ENCODE assay signal across 22 cellular contexts in the genomic region with DNA sequence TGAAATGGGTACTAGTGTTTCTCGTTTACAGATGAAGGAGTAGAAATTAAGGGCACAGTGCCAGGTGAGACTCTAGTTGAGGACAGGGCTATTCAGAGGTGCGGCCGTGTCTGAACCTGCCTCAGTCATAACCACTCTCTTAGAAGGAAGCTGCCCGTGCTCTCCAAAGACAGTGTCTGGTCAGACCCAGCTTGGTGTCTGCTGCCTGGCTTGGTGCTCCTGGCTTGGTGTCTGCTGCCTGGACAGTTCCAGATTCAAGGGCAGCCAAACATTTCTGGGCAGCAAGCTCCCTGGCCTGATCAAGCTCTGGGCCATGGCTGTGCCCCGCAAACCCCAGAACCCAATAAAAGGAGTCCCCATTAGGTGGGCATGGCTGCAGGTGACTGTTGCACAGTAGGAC. TPM values are rescaled to one million over a fixed set of nuclear protein-coding genes. Genes with fewer than 3 reads are reported as not detected.
DNase-seq lines count a peak whose midpoint lies in the region; ATAC-seq, FAIRE-seq and TF ChIP-seq lines count a peak whose summit lies in the region.
"Had no signal": no experiment of that assay in that cellular context is flagged by ENCODE, and none has a peak within 500 bp of the region (broad histone marks: within the 10 kb centered on the region; RNA-seq: fewer than 3 reads in every experiment).

No MANE protein-coding gene starts in this region.

- H3K9me3 ChIP-seq in PC-9 (ENCODE audit: insufficient read depth, low read depth), result no peaks in the 10 kb centered on the region
- no peaks in the 10 kb centered on the region for H3K9me3 ChIP-seq in pancreas
- H3K9me3 ChIP-seq: esophagus squamous epithelium, gastrocnemius medialis, lower lobe of right lung, psoas muscle had no signal

- BruUV-seq in Calu3 (replicated peaks; lab: Mats Ljungman, UMichigan) (no TSS peak), PC-9 (replicated peaks; lab: Mats Ljungman, UMichigan) (no TSS peak)

- no peak overlapping the region; the same call in 1 of the 2 replicates for H2AFZ ChIP-seq in PC-9

- H3K36me3 ChIP-seq in PC-9 (ENCODE audit: low read depth) (no peaks in the 10 kb centered on the region), pancreas (no peaks in the 10 kb centered on the region)
- H3K36me3 ChIP-seq: esophagus squamous epithelium, gastrocnemius medialis, lower lobe of right lung had no signal

- CTCF ChIA-PET in Calu3 (lab: Charles Lee) (interaction anchor here (0.7 to 2.4 kb wide), 7 partner anchors 7 to 171 kb away, joined by 3 to 13 read pairs (median 5); a partner anchor contains a TSS), PC-9 (lab: Charles Lee) (interaction anchor here (0.8 kb wide), 1 partner anchor 133 kb away, joined by 3 read pairs; no protein-coding TSS in a partner anchor)

- no peaks in the 10 kb centered on the region for H4K20me1 ChIP-seq in PC-9 (ENCODE audit: insufficient read depth)

- TF ChIP-seq CTCF in Calu3 (IDR thresholded peaks at IDR 0.05; ENCODE audit: unreplicated experiment) (no peak), PC-9 (conservative IDR thresholded peaks at IDR 0.05) (no peak), pancreas (IDR thresholded peaks at IDR 0.05) (no peak)

- H3K4me2 ChIP-seq in PC-9, result peak overlapping the region; percentile 52

- 83 to 85% methylated on average over 5 of the region's 5 CpGs for WGBS in pancreas, 2 donors

- H3K36me3 Mint-ChIP-seq in Calu3 (ENCODE audit: insufficient read depth, unreplicated experiment), result peaks cover 7% of the 10 kb centered on the region
- no peaks in the 10 kb centered on the region for H3K36me3 Mint-ChIP-seq in activated naive CD8-positive, alpha-beta T cell treated with anti-CD3 and anti-CD28 coated beads, Interleukin-2, amount 50 U/mL, for 24 hours (ENCODE audit: low read depth)
- H3K36me3 Mint-ChIP-seq in stimulated activated naive B cell treated with anti-CD40 and anti-IgM and Interleukin-4, amounts not matched to agents 10 μg/mL and 1 μg/mL and 100 μg/mL, for 72 hours, result no peaks in the 10 kb centered on the region
- H3K36me3 Mint-ChIP-seq: activated naive CD8-positive, alpha-beta T cell treated with anti-CD3 and anti-CD28 coated beads, Interleukin-2, amount 10 ng/mL, durations not matched to agents 7 days and 5 days; stimulated activated effector memory CD8-positive, alpha-beta T cell treated with anti-CD3 and anti-CD28 coated beads, Interleukin-12 subunit alpha, Interleukin-12 subunit beta, amount 100 ng/mL, for 72 hours had no signal

- no peak for DNase-seq in Calu3
- DNase-seq in PC-9, result no peak
- DNase-seq in epithelial cell of prostate (ENCODE audit: low read depth, low spot score), result no peak
- no peak for DNase-seq in pancreas
- DNase-seq in activated naive CD8-positive, alpha-beta T cell treated with anti-CD3 and anti-CD28 coated beads, Interleukin-2, amount 50 U/mL, for 24 hours, result no peak
- DNase-seq in stimulated activated naive B cell treated with anti-CD40 and anti-IgM and Interleukin-4, amounts not matched to agents 10 μg/mL and 1 μg/mL and 100 μg/mL, for 72 hours, result no peak
- DNase-seq: activated CD4-positive, alpha-beta T cell treated with anti-CD3 and anti-CD28 coated beads, Interleukin-2, amount 50 U/mL, for 48 hours; activated CD4-positive, CD25-positive, alpha-beta regulatory T cell; activated effector memory CD4-positive, alpha-beta T cell treated with Interleukin-2 at 50 U/mL for 16 hours; activated naive CD8-positive, alpha-beta T cell treated with anti-CD3 and anti-CD28 coated beads, Interleukin-2, amount 10 ng/mL, durations not matched to agents 7 days and 5 days; effector CD8-positive, alpha-beta T cell; esophagus squamous epithelium; gastrocnemius medialis; hypothalamus; lower lobe of right lung; NCI-H1092 treated with DMSO at 0.1 percent for 48 hours; NCI-H187 treated with DMSO at 0.1 percent for 48 hours; NCI-H748 treated with DMSO at 0.1 percent for 48 hours; psoas muscle; SIG-M5 had no signal

- FAIRE-seq in pancreas (lab: Jason Lieb, UNC), result no peak

- no peak overlapping the region for H3K4me3 ChIP-seq in PC-9
- H3K4me3 ChIP-seq in pancreas, result no peak overlapping the region
- H3K4me3 ChIP-seq: esophagus squamous epithelium, gastrocnemius medialis, lower lobe of right lung, psoas muscle had no signal

- POLR2A ChIA-PET in PC-9 (lab: Charles Lee; ENCODE audit: unreplicated experiment), result interaction anchor here (0.5 to 0.7 kb wide), 2 partner anchors 60 to 1999 kb away, joined by 3 to 4 read pairs; no protein-coding TSS in a partner anchor

- H3K27me3 Mint-ChIP-seq in Calu3 (ENCODE audit: unreplicated experiment), result no peaks in the 10 kb centered on the region
- H3K27me3 Mint-ChIP-seq in activated naive CD8-positive, alpha-beta T cell treated with anti-CD3 and anti-CD28 coated beads, Interleukin-2, amount 50 U/mL, for 24 hours, result no peaks in the 10 kb centered on the region
- peaks cover 0 to 6% of the 10 kb centered on the region in 2 donors for H3K27me3 Mint-ChIP-seq in stimulated activated naive B cell treated with anti-CD40 and anti-IgM and Interleukin-4, amounts not matched to agents 10 μg/mL and 1 μg/mL and 100 μg/mL, for 72 hours

- ATAC-seq in pancreas, result no peak
- ATAC-seq in activated naive CD8-positive, alpha-beta T cell treated with anti-CD3 and anti-CD28 coated beads, Interleukin-2, amount 50 U/mL, for 24 hours, result no peak
- ATAC-seq in GM21576 (IDR thresholded peaks at IDR 0.05; ENCODE audit: unreplicated experiment), result no peak
- no peak for ATAC-seq in stimulated activated naive B cell treated with anti-CD40 and anti-IgM and Interleukin-4, amounts not matched to agents 10 μg/mL and 1 μg/mL and 100 μg/mL, for 72 hours (replicated peaks)
- ATAC-seq: gastrocnemius medialis; lower lobe of right lung; psoas muscle; stimulated activated effector memory CD8-positive, alpha-beta T cell treated with anti-CD3 and anti-CD28 coated beads, Interleukin-12 subunit alpha, Interleukin-12 subunit beta, amount 100 ng/mL, for 72 hours had no signal

- H3K27ac ChIP-seq in PC-9 (peak overlapping the region; percentile 90), epithelial cell of prostate (peak overlapping the region; percentile 75), pancreas (peak overlapping the region in 3 of 4 donors; percentile 12 to 29 (median 27))
- H3K27ac ChIP-seq: gastrocnemius medialis, lower lobe of right lung, psoas muscle had no signal

- intact Hi-C loops in Calu3 (cut with micrococcal nuclease; ENCODE audit: unreplicated experiment), result loop anchor here (2.0 kb wide), 1 partner anchor 133 kb away; no protein-coding TSS in a partner anchor
- intact Hi-C loops in PC-9 (cut with micrococcal nuclease; ENCODE audit: unreplicated experiment), result no loop called here
- intact Hi-C loops in pancreas (cut with DNase I), result loop anchor here in 1 of 3 donors (5.0 kb wide), 1 partner anchor 70 kb away; a partner anchor contains a TSS

- H3K27me3 ChIP-seq in PC-9 (ENCODE audit: insufficient read depth, low read depth), result no peaks in the 10 kb centered on the region
- H3K27me3 ChIP-seq in pancreas, result no peaks in the 10 kb centered on the region
- H3K27me3 ChIP-seq: esophagus squamous epithelium, gastrocnemius medialis had no signal

- no peaks in the 10 kb centered on the region for H3K9me3 Mint-ChIP-seq in Calu3 (ENCODE audit: low read depth, unreplicated experiment)
- no peaks in the 10 kb centered on the region for H3K9me3 Mint-ChIP-seq in activated naive CD8-positive, alpha-beta T cell treated with anti-CD3 and anti-CD28 coated beads, Interleukin-2, amount 50 U/mL, for 24 hours
- no peaks in the 10 kb centered on the region for H3K9me3 Mint-ChIP-seq in stimulated activated naive B cell treated with anti-CD40 and anti-IgM and Interleukin-4, amounts not matched to agents 10 μg/mL and 1 μg/mL and 100 μg/mL, for 72 hours
- H3K9me3 Mint-ChIP-seq: activated naive CD8-positive, alpha-beta T cell treated with anti-CD3 and anti-CD28 coated beads, Interleukin-2, amount 10 ng/mL, durations not matched to agents 7 days and 5 days; stimulated activated effector memory CD8-positive, alpha-beta T cell treated with anti-CD3 and anti-CD28 coated beads, Interleukin-12 subunit alpha, Interleukin-12 subunit beta, amount 100 ng/mL, for 72 hours had no signal

- peaks cover 47% of the 10 kb centered on the region for H3F3A ChIP-seq in PC-9 (ENCODE audit: insufficient read depth, low read depth)

- H3K4me3 Mint-ChIP-seq in Calu3 (ENCODE audit: low read depth, unreplicated experiment), result no peak overlapping the region
- no peak overlapping the region for H3K4me3 Mint-ChIP-seq in activated naive CD8-positive, alpha-beta T cell treated with anti-CD3 and anti-CD28 coated beads, Interleukin-2, amount 50 U/mL, for 24 hours
- H3K4me3 Mint-ChIP-seq in stimulated activated naive B cell treated with anti-CD40 and anti-IgM and Interleukin-4, amounts not matched to agents 10 μg/mL and 1 μg/mL and 100 μg/mL, for 72 hours, result no peak overlapping the region
- H3K4me3 Mint-ChIP-seq: activated naive CD8-positive, alpha-beta T cell treated with anti-CD3 and anti-CD28 coated beads, Interleukin-2, amount 10 ng/mL, durations not matched to agents 7 days and 5 days; stimulated activated effector memory CD8-positive, alpha-beta T cell treated with anti-CD3 and anti-CD28 coated beads, Interleukin-12 subunit alpha, Interleukin-12 subunit beta, amount 100 ng/mL, for 72 hours had no signal

- H3K9me2 ChIP-seq in PC-9 (ENCODE audit: insufficient read depth), result no peaks in the 10 kb centered on the region

- H3K4me1 ChIP-seq in PC-9 (replicated peaks; ENCODE audit: insufficient read depth) (peaks cover 83% of the 10 kb centered on the region), pancreas (peaks cover 17 to 24% (median 18%) of the 10 kb centered on the region in 3 donors)

- peaks cover 51% of the 10 kb centered on the region for H3K4me1 Mint-ChIP-seq in Calu3 (ENCODE audit: low read depth, unreplicated experiment)
- H3K4me1 Mint-ChIP-seq in activated naive CD8-positive, alpha-beta T cell treated with anti-CD3 and anti-CD28 coated beads, Interleukin-2, amount 50 U/mL, for 24 hours, result peaks cover 11% of the 10 kb centered on the region
- H3K4me1 Mint-ChIP-seq in stimulated activated naive B cell treated with anti-CD40 and anti-IgM and Interleukin-4, amounts not matched to agents 10 μg/mL and 1 μg/mL and 100 μg/mL, for 72 hours, result peaks cover 4 to 8% of the 10 kb centered on the region in 2 donors

- peak overlapping the region; percentile 55 for H3K27ac Mint-ChIP-seq in Calu3 (ENCODE audit: unreplicated experiment)
- no peak overlapping the region for H3K27ac Mint-ChIP-seq in activated naive CD8-positive, alpha-beta T cell treated with anti-CD3 and anti-CD28 coated beads, Interleukin-2, amount 50 U/mL, for 24 hours
- no peak overlapping the region for H3K27ac Mint-ChIP-seq in stimulated activated naive B cell treated with anti-CD40 and anti-IgM and Interleukin-4, amounts not matched to agents 10 μg/mL and 1 μg/mL and 100 μg/mL, for 72 hours
- H3K27ac Mint-ChIP-seq: activated naive CD8-positive, alpha-beta T cell treated with anti-CD3 and anti-CD28 coated beads, Interleukin-2, amount 10 ng/mL, durations not matched to agents 7 days and 5 days; stimulated activated effector memory CD8-positive, alpha-beta T cell treated with anti-CD3 and anti-CD28 coated beads, Interleukin-12 subunit alpha, Interleukin-12 subunit beta, amount 100 ng/mL, for 72 hours had no signal

- H3K79me2 ChIP-seq in PC-9 (ENCODE audit: low read depth), result no peaks in the 10 kb centered on the region

RNA-seq across cellular contexts. Expression of a gene that starts 27.8 kb away (rescaled TPM):
- 32.7 and 43.2 TPM in 2 replicates for total RNA-seq in Calu3 (2022)
- 56.0 and 60.5 TPM in 2 replicates for total RNA-seq in PC-9 (2021)
- total RNA-seq in pancreas, result under 1 TPM in 5 of 6 donors, not detected in 1; 0.08 to 0.55 (median 0.32) TPM
- under 1 TPM in 1 of 2 donors, not detected in 1; 0.05 TPM for polyA plus RNA-seq in pancreas
- total RNA-seq: gastrocnemius medialis, psoas muscle had no signal

Comparison
In these comparisons a context has a peak if more than half of its experiments do, and no peak if none do; other contexts are left out.
1. H3K27ac ChIP-seq: peak in every context shown above with its lines; median percentile 90 in PC-9; 75 in epithelial cell of prostate; 27 in pancreas.
2. RNA of a gene that starts 27.8 kb away (total RNA-seq): 56.0 to 60.5 TPM in PC-9 and 32.7 to 43.2 TPM in Calu3; 0.08 to 0.55 TPM in pancreas; every median in the first group is over 10 times any median in the second.